14 cellular contexts compared by ENCODE assay signal in genomic region chr1:85363526-85363925, GRCh38.
"Had no signal": no experiment of that assay in that cellular context is flagged by ENCODE, and none has a peak within 500 bp of the region (broad histone marks: within the 10 kb centered on the region; RNA-seq: fewer than 3 reads in every experiment).

No MANE protein-coding gene starts in this region.

- DNase-seq: activated CD4-positive, alpha-beta T cell treated with anti-CD3 and anti-CD28 coated beads, Interleukin-2, amount 50 U/mL, for 48 hours; activated CD8-positive, alpha-beta memory T cell treated with anti-CD3 and anti-CD28 coated beads, Interleukin-2, amount 10 ng/mL, durations not matched to agents 7 days and 5 days; activated gamma-delta T cell; activated T-cell treated with anti-CD3 and anti-CD28 coated beads, Interleukin-2, amount 50 U/mL, for 4 hours; anterior cingulate cortex; endodermal cell; glutamatergic neuron; left lung; mesenchymal stem cell; nephron progenitor cell; stimulated activated CD4-positive, alpha-beta T cell treated with anti-CD3 and anti-CD28 coated beads, Interleukin-15, amount 100 ng/mL, for 24 hours; stimulated activated CD4-positive, alpha-beta T cell treated with anti-CD3 and anti-CD28 coated beads, Interleukin-4, amount 100 ng/mL, for 24 hours; stimulated activated naive CD8-positive, alpha-beta T cell treated with anti-CD3 and anti-CD28 coated beads, Interleukin-15, amount 100 ng/mL, for 72 hours; testis had no signal

- H3K27ac ChIP-seq: left lung, testis had no signal

- H3K4me3 ChIP-seq: left lung, testis had no signal

- H3K36me3 ChIP-seq: left lung had no signal

- H3K9me3 ChIP-seq: left lung, testis had no signal

- H3K27me3 ChIP-seq: left lung, testis had no signal
